In the genomic region with DNA sequence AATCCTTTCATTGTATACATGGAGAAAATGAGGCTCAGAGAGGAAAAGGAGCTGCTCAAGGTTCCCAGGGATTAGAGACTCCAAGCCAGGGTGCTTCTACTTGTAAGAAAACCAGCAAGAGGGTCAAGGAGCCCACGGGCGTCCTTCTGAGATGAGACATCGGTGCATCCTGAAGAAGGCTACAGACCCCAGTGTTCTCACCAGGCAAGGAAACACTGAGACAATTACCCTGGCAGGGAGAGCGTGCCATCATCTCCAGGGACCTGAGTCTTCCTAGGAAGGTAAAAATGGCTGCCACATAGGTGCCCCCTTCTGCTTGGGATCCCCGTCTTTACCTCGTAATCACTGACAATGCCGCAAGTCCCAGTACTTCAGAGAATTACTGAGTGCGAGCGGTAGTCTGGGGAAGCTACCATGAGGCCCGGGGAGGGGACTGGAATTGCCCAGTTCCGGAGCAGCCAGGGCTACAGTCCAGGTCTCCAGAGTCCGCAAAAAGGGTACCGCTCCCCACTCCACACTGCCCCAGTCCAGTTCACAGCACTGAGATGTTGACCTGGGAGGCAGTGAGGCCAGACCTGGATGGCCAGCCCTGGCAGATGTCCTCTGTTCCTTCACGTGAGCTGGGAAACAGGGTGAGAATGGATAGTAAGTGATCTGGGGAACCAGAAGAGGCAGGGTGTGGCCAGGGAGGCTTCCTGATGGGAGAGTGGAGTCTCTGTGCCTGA, we compare ENCODE assay signal across 16 cellular contexts.
DNase-seq lines count a peak whose midpoint lies in the region; ATAC-seq and TF ChIP-seq lines count a peak whose summit lies in the region.
"Had no signal": no experiment of that assay in that cellular context is flagged by ENCODE, and none has a peak within 500 bp of the region (broad histone marks: within the 10 kb centered on the region; RNA-seq: fewer than 3 reads in every experiment).

No MANE protein-coding gene starts in this region.

- H3K27me3 Mint-ChIP-seq in central memory CD8-positive, alpha-beta T cell, result peaks cover 5% of the 10 kb centered on the region
- peaks cover 0 to 9% (median 0%) of the 10 kb centered on the region in 5 donors for H3K27me3 Mint-ChIP-seq in naive thymus-derived CD4-positive, alpha-beta T cell

- no peak for ATAC-seq in left ventricle myocardium superior
- no peak for ATAC-seq in central memory CD8-positive, alpha-beta T cell (replicated peaks; ENCODE audit: extremely low read depth, poor library complexity, severe bottlenecking)
- no peak for ATAC-seq in naive thymus-derived CD4-positive, alpha-beta T cell
- no peak for ATAC-seq in GM21423 (IDR thresholded peaks at IDR 0.05; ENCODE audit: unreplicated experiment)

- no peaks in the 10 kb centered on the region for H3K27me3 ChIP-seq in left ventricle myocardium inferior (ENCODE audit: low read depth)
- no peaks in the 10 kb centered on the region for H3K27me3 ChIP-seq in naive thymus-derived CD4-positive, alpha-beta T cell (ENCODE audit: control insufficient read depth in 2 of 2, insufficient read depth in 2 of 2, low read length in 2 of 2)
- no peaks in the 10 kb centered on the region for H3K27me3 ChIP-seq in breast epithelium
- H3K27me3 ChIP-seq: suprapubic skin had no signal

- 85 to 90% methylated on average over 9 to 14 of the region's 14 CpGs for WGBS in mesodermal cell (ENCODE audit: insufficient coverage in 2 of 2), 2 experiments

- no peak overlapping the region for H3K4me3 ChIP-seq in left ventricle myocardium inferior
- H3K4me3 ChIP-seq in mesodermal cell (ENCODE audit: extremely low read depth, insufficient read depth, low read length, poor library complexity, severe bottlenecking), result no peak overlapping the region
- no peak overlapping the region for H3K4me3 ChIP-seq in naive thymus-derived CD4-positive, alpha-beta T cell (ENCODE audit: low read length)
- H3K4me3 ChIP-seq in breast epithelium, result no peak overlapping the region
- H3K4me3 ChIP-seq: suprapubic skin had no signal

- H3K9me3 Mint-ChIP-seq in central memory CD8-positive, alpha-beta T cell, result no peaks in the 10 kb centered on the region
- no peaks in the 10 kb centered on the region for H3K9me3 Mint-ChIP-seq in naive thymus-derived CD4-positive, alpha-beta T cell

- TF ChIP-seq POLR2A in breast epithelium (IDR thresholded peaks at IDR 0.05), result no peak

- H3K36me3 ChIP-seq in left ventricle myocardium inferior, result no peaks in the 10 kb centered on the region
- H3K36me3 ChIP-seq in mesodermal cell (ENCODE audit: control insufficient read depth, insufficient read depth, low read length), result peaks cover 4% of the 10 kb centered on the region
- H3K36me3 ChIP-seq in naive thymus-derived CD4-positive, alpha-beta T cell (ENCODE audit: control insufficient read depth in 2 of 3, insufficient read depth in 3 of 3, low read length in 3 of 3), result no peaks in the 10 kb centered on the region
- H3K36me3 ChIP-seq in breast epithelium, result no peaks in the 10 kb centered on the region
- H3K36me3 ChIP-seq: suprapubic skin had no signal

- POLR2A ChIA-PET in naive thymus-derived CD4-positive, alpha-beta T cell (lab: Charles Lee), result no interaction called here

- CTCF ChIA-PET in naive thymus-derived CD4-positive, alpha-beta T cell (lab: Charles Lee), result interaction anchor here (0.6 to 0.7 kb wide), 3 partner anchors 11 to 1335 kb away, joined by 3 read pairs; no protein-coding TSS in a partner anchor

- H3K4me1 ChIP-seq in left ventricle myocardium inferior (peaks cover 36% of the 10 kb centered on the region), mesodermal cell (ENCODE audit: control insufficient read depth, insufficient read depth, low read length, poor library complexity, severe bottlenecking) (peaks cover 17% of the 10 kb centered on the region), breast epithelium (no peaks in the 10 kb centered on the region)
- no peaks in the 10 kb centered on the region for H3K4me1 ChIP-seq in naive thymus-derived CD4-positive, alpha-beta T cell (ENCODE audit: control insufficient read depth in 2 of 2, insufficient read depth in 2 of 2, low read length in 2 of 2)

- DNase-seq in left ventricle myocardium inferior (no peak), left ventricle myocardium superior (no peak), germinal center (ENCODE audit: low spot score) (no peak), breast epithelium (ENCODE audit: low spot score in 2 of 2) (no peak)
- no peak for DNase-seq in central memory CD8-positive, alpha-beta T cell (ENCODE audit: low spot score in 2 of 2)
- DNase-seq in naive thymus-derived CD4-positive, alpha-beta T cell, result no peak
- DNase-seq: activated CD4-positive, alpha-beta T cell treated with anti-CD3 and anti-CD28 coated beads for 48 hours; activated CD8-positive, alpha-beta memory T cell treated with anti-CD3 and anti-CD28 coated beads, Interleukin-2, amount 50 U/mL, for 48 hours; activated gamma-delta T cell; amygdala; cerebellar nuclear complex; NCI-H1930 had no signal

- H3K9me3 ChIP-seq in left ventricle myocardium inferior (replicated peaks) (no peaks in the 10 kb centered on the region), mesodermal cell (ENCODE audit: control insufficient read depth, low read length) (peaks cover 6% of the 10 kb centered on the region), breast epithelium (no peaks in the 10 kb centered on the region)
- H3K9me3 ChIP-seq in naive thymus-derived CD4-positive, alpha-beta T cell (ENCODE audit: control insufficient read depth in 2 of 3, low read length in 3 of 3), result no peaks in the 10 kb centered on the region
- H3K9me3 ChIP-seq: suprapubic skin had no signal

- peaks cover 5% of the 10 kb centered on the region for H3K4me1 Mint-ChIP-seq in central memory CD8-positive, alpha-beta T cell
- H3K4me1 Mint-ChIP-seq in naive thymus-derived CD4-positive, alpha-beta T cell, result peaks cover 0 to 20% (median 4%) of the 10 kb centered on the region in 7 donors

- no peak overlapping the region for H3K4me3 Mint-ChIP-seq in central memory CD8-positive, alpha-beta T cell
- no peak overlapping the region for H3K4me3 Mint-ChIP-seq in naive thymus-derived CD4-positive, alpha-beta T cell
- H3K4me3 Mint-ChIP-seq: nephron had no signal

- TF ChIP-seq CTCF in left ventricle myocardium inferior (IDR thresholded peaks at IDR 0.05; ENCODE audit: borderline replicate concordance), result no peak
- no peak for TF ChIP-seq CTCF in breast epithelium (IDR thresholded peaks at IDR 0.05)

- H3K27ac ChIP-seq in left ventricle myocardium inferior (replicated peaks) (peak overlapping the region; percentile 68), mesodermal cell (ENCODE audit: low read depth, low read length, severe bottlenecking) (peak overlapping the region; percentile 49), breast epithelium (no peak overlapping the region)
- H3K27ac ChIP-seq in naive thymus-derived CD4-positive, alpha-beta T cell (ENCODE audit: low read depth, low read length), result no peak overlapping the region
- H3K27ac ChIP-seq: suprapubic skin had no signal

- intact Hi-C loops in left ventricle myocardium inferior (cut with micrococcal nuclease), result no loop called here
- intact Hi-C loops in left ventricle myocardium superior (cut with micrococcal nuclease), result no loop called here
- intact Hi-C loops in naive thymus-derived CD4-positive, alpha-beta T cell (cut with micrococcal nuclease), result no loop called here
- intact Hi-C loops in breast epithelium (cut with DNase I; ENCODE audit: low total_unique reads), result no loop called here

- H3K36me3 Mint-ChIP-seq in central memory CD8-positive, alpha-beta T cell (ENCODE audit: insufficient read depth), result peaks cover 2% of the 10 kb centered on the region
- no peaks in the 10 kb centered on the region for H3K36me3 Mint-ChIP-seq in naive thymus-derived CD4-positive, alpha-beta T cell

- peak overlapping the region; percentile 12 for H3K27ac Mint-ChIP-seq in central memory CD8-positive, alpha-beta T cell (ENCODE audit: low read depth)
- peak overlapping the region in 2 of 9 donors; percentile 45 to 78 for H3K27ac Mint-ChIP-seq in naive thymus-derived CD4-positive, alpha-beta T cell
- H3K27ac Mint-ChIP-seq: nephron had no signal

Comparison
In these comparisons a context has a peak if more than half of its experiments do, and no peak if none do; other contexts are left out.
1. H3K27ac ChIP-seq: peak in left ventricle myocardium inferior (single experiment) and mesodermal cell (single experiment); none in naive thymus-derived CD4-positive, alpha-beta T cell (single experiment) and breast epithelium (0 of 2).